Comparison of ENCODE assay signal across 20 cellular contexts in the genomic region with DNA sequence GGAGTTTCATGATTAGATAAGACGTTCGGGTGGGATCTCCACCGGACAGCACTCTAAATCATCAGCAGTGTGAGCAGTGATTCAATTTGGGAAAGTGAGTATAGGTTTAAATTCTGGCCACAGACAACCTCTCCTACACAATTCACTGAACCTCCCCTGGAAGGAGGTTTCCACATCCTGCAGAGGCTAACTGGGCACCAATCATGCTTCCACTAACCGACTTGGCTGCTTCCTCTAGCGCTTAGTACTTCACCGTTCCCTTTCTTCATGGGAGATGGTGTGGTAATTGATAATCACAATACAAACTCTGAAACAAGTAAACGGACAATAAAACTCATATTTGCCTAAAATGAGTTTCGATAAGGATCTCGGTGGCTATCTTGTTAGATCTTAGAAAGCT. TPM values are rescaled to one million over a fixed set of nuclear protein-coding genes. Genes with fewer than 3 reads are reported as not detected.
DNase-seq lines count a peak whose midpoint lies in the region; ATAC-seq, FAIRE-seq and TF ChIP-seq lines count a peak whose summit lies in the region.
"Had no signal": no experiment of that assay in that cellular context is flagged by ENCODE, and none has a peak within 500 bp of the region (broad histone marks: within the 10 kb centered on the region; RNA-seq: fewer than 3 reads in every experiment).

No MANE protein-coding gene starts in this region.

- in situ Hi-C loops in K562 (cut with MboI), result no loop called here

- FAIRE-seq in K562 (lab: Jason Lieb, UNC), result no peak
- FAIRE-seq: A204.1, G401.6, GM12892, H1 had no signal

- TF ChIP-seq RAD21 in K562 (CRISPR knock-in tag; conservative IDR thresholded peaks at IDR 0.05 in 1 of 2, IDR thresholded peaks at IDR 0.05 in 1 of 2), result no peak

- no peak for TF ChIP-seq CTCF in left ventricle myocardium inferior (IDR thresholded peaks at IDR 0.05; ENCODE audit: borderline replicate concordance)
- no peak for TF ChIP-seq CTCF in K562 (IDR thresholded peaks at IDR 0.05 in 2 of 3, conservative IDR thresholded peaks at IDR 0.05 in 1 of 3; ENCODE audit: insufficient read depth in 2 of 3, low read depth in 1 of 3, low read length in 3 of 3)
- TF ChIP-seq CTCF in upper lobe of right lung (IDR thresholded peaks at IDR 0.05), result no peak
- TF ChIP-seq CTCF in body of pancreas (IDR thresholded peaks at IDR 0.05), result no peak

- peaks cover 10% of the 10 kb centered on the region for H3K4me1 ChIP-seq in left ventricle myocardium inferior
- peaks cover 0 to 5% of the 10 kb centered on the region in 2 experiments; a peak in 2 of 5 replicates for H3K4me1 ChIP-seq in K562 (replicated peaks in 1 of 2; ENCODE audit: control insufficient read depth in 2 of 2, insufficient read depth in 2 of 2, low read length in 2 of 2)
- H3K4me1 ChIP-seq in upper lobe of right lung, result no peaks in the 10 kb centered on the region
- peaks cover 7% of the 10 kb centered on the region for H3K4me1 ChIP-seq in body of pancreas
- H3K4me1 ChIP-seq: Peyer's patch had no signal

- no peaks in the 10 kb centered on the region for H3K9me3 Mint-ChIP-seq in activated naive CD8-positive, alpha-beta T cell treated with anti-CD3 and anti-CD28 coated beads, Interleukin-2, amount 50 U/mL, for 24 hours

- POLR2A ChIA-PET in K562 (lab: Yijun Ruan, JAX), result no interaction called here

- no peak overlapping the region for H3K4me3 ChIP-seq in left ventricle myocardium inferior
- no peak overlapping the region for H3K4me3 ChIP-seq in K562
- H3K4me3 ChIP-seq in upper lobe of right lung, result no peak overlapping the region
- no peak overlapping the region for H3K4me3 ChIP-seq in body of pancreas
- H3K4me3 ChIP-seq: BLaER1, Peyer's patch had no signal

- no peak overlapping the region for H3K9ac ChIP-seq in K562 (ENCODE audit: insufficient read depth in 1 of 2, low read depth in 2 of 2, low read length in 2 of 2)
- H3K9ac ChIP-seq: BLaER1 had no signal

- BruUV-seq in K562 (replicated peaks; lab: Mats Ljungman, UMichigan), result no TSS peak

- H3K27me3 ChIP-seq in left ventricle myocardium inferior (ENCODE audit: low read depth) (no peaks in the 10 kb centered on the region), K562 (ENCODE audit: control insufficient read depth in 2 of 2, insufficient read depth in 2 of 2, low read length in 2 of 2) (no peaks in the 10 kb centered on the region), upper lobe of right lung (no peaks in the 10 kb centered on the region), body of pancreas (no peaks in the 10 kb centered on the region)
- H3K27me3 ChIP-seq: BLaER1, Peyer's patch had no signal

- H3K4me1 Mint-ChIP-seq in activated naive CD8-positive, alpha-beta T cell treated with anti-CD3 and anti-CD28 coated beads, Interleukin-2, amount 50 U/mL, for 24 hours, result peaks cover 5% of the 10 kb centered on the region

- H3K27ac ChIP-seq in left ventricle myocardium inferior (replicated peaks) (peak overlapping the region; percentile 59), K562 (ENCODE audit: extremely low read depth, low read depth, low read length) (no peak overlapping the region), upper lobe of right lung (no peak overlapping the region), body of pancreas (no peak overlapping the region)
- H3K27ac ChIP-seq: BLaER1, Peyer's patch had no signal

- no peak overlapping the region for H3K4me3 Mint-ChIP-seq in activated naive CD8-positive, alpha-beta T cell treated with anti-CD3 and anti-CD28 coated beads, Interleukin-2, amount 50 U/mL, for 24 hours

- H3K4me2 ChIP-seq in K562 (ENCODE audit: insufficient read depth, low read length), result no peak overlapping the region
- H3K4me2 ChIP-seq: BLaER1 had no signal

- ATAC-seq in Right ventricle myocardium inferior (no peak), K562 (no peak), upper lobe of right lung (peak; percentile 55), body of pancreas (no peak)
- no peak for ATAC-seq in activated naive CD8-positive, alpha-beta T cell treated with anti-CD3 and anti-CD28 coated beads, Interleukin-2, amount 50 U/mL, for 24 hours

- no peaks in the 10 kb centered on the region for H3K9me1 ChIP-seq in K562 (ENCODE audit: control insufficient read depth, insufficient read depth, low read length)

- intact Hi-C loops in left ventricle myocardium inferior (cut with micrococcal nuclease), result loop anchor here (2.0 kb wide), 1 partner anchor 63 kb away; no protein-coding TSS in a partner anchor
- intact Hi-C loops in Right ventricle myocardium inferior (cut with DNase I), result no loop called here
- intact Hi-C loops in K562 (cut with micrococcal nuclease), result no loop called here
- intact Hi-C loops in upper lobe of right lung (cut with DNase I), result no loop called here
- intact Hi-C loops in body of pancreas (cut with DNase I), result no loop called here

- no peak overlapping the region for H2AFZ ChIP-seq in K562 (ENCODE audit: low read depth, low read length)

- H3K79me2 ChIP-seq in K562 (ENCODE audit: control insufficient read depth, insufficient read depth, low read length), result no peaks in the 10 kb centered on the region

- no peaks in the 10 kb centered on the region for H4K20me1 ChIP-seq in K562 (replicated peaks; ENCODE audit: control insufficient read depth, insufficient read depth, low read length)
- H4K20me1 ChIP-seq: BLaER1 had no signal

- CTCF ChIA-PET in K562 (lab: Yijun Ruan, JAX; ENCODE audit: low intra/inter-chr PET ratio), result no interaction called here

- H3K36me3 ChIP-seq in left ventricle myocardium inferior (no peaks in the 10 kb centered on the region), K562 (ENCODE audit: control insufficient read depth, insufficient read depth, low read length) (no peaks in the 10 kb centered on the region), upper lobe of right lung (no peaks in the 10 kb centered on the region), body of pancreas (replicated peaks in 1 of 2; ENCODE audit: insufficient read depth in 1 of 2, low read depth in 2 of 2) (no peaks in the 10 kb centered on the region)
- H3K36me3 ChIP-seq: BLaER1, Peyer's patch had no signal

- TF ChIP-seq POLR2A in K562 (conservative IDR thresholded peaks at IDR 0.05) (no peak), body of pancreas (IDR thresholded peaks at IDR 0.05) (no peak)

- H3K9me3 ChIP-seq in left ventricle myocardium inferior (replicated peaks) (no peaks in the 10 kb centered on the region), K562 (replicated peaks; ENCODE audit: control insufficient read depth, insufficient read depth, low read depth, low read length) (no peaks in the 10 kb centered on the region), upper lobe of right lung (no peaks in the 10 kb centered on the region), body of pancreas (no peaks in the 10 kb centered on the region)
- H3K9me3 ChIP-seq: BLaER1, Peyer's patch had no signal

- 15% methylated on average over 9 of the region's 9 CpGs for WGBS in K562 (ENCODE audit: insufficient coverage, low coverage, missing lambda C conversion rate)
- 76 to 81% methylated on average over 9 of the region's 9 CpGs for WGBS in body of pancreas, 2 donors

- H3K27me3 Mint-ChIP-seq in activated naive CD8-positive, alpha-beta T cell treated with anti-CD3 and anti-CD28 coated beads, Interleukin-2, amount 50 U/mL, for 24 hours, result peaks cover 7% of the 10 kb centered on the region

- no peak for DNase-seq in left ventricle myocardium inferior
- no peak for DNase-seq in Right ventricle myocardium inferior (ENCODE audit: missing footprints)
- DNase-seq in NOMO-1 (lab: John Stamatoyannopoulos, UW; ENCODE audit: unreplicated experiment in 2 of 2), result peak; percentile 71 to 72
- no peak for DNase-seq in K562 (ENCODE audit: extremely low read depth in 1 of 4, low spot score in 3 of 4)
- no peak for DNase-seq in upper lobe of right lung
- no peak for DNase-seq in body of pancreas
- DNase-seq in COLO829 (ENCODE audit: low spot score), result no peak
- DNase-seq in activated naive CD8-positive, alpha-beta T cell treated with anti-CD3 and anti-CD28 coated beads, Interleukin-2, amount 50 U/mL, for 24 hours, result no peak
- DNase-seq: Kasumi-1, MM.1S, NCI-H1436 treated with DMSO at 0.1 percent for 48 hours, NCI-H2029 treated with DMSO at 0.1 percent for 48 hours, NCI-H748 treated with DMSO at 0.1 percent for 48 hours, Peyer's patch had no signal

- no peak for TF ChIP-seq EP300 in K562 (IDR thresholded peaks at IDR 0.05; ENCODE audit: low read length)

- H3K36me3 Mint-ChIP-seq in activated naive CD8-positive, alpha-beta T cell treated with anti-CD3 and anti-CD28 coated beads, Interleukin-2, amount 50 U/mL, for 24 hours (ENCODE audit: low read depth), result peaks cover 2% of the 10 kb centered on the region

- H3K27ac Mint-ChIP-seq in activated naive CD8-positive, alpha-beta T cell treated with anti-CD3 and anti-CD28 coated beads, Interleukin-2, amount 50 U/mL, for 24 hours, result no peak overlapping the region

RNA-seq across cellular contexts. Expression of a gene that starts 5.5 kb away (rescaled TPM):
- 0.22 TPM for total RNA-seq in left ventricle myocardium inferior
- 0.35 TPM for total RNA-seq in Right ventricle myocardium inferior
- total RNA-seq in K562 (2011; cell fraction: chromatin; rRNA removed; ENCODE audit: low replicate concordance), result not detected in 2 replicates
- total RNA-seq in K562 (2011; cell fraction: nucleolus; rRNA removed), result not detected in 2 replicates
- total RNA-seq in K562 (2011; cell fraction: nucleoplasm; rRNA removed), result not detected in 2 replicates
- total RNA-seq in K562 (2014; rRNA removed), result not detected in 2 replicates
- total RNA-seq in K562 (2014; rRNA removed; fragmentation: Illumina TruSeq; extraction: Trizol), result not detected in 2 replicates
- not detected in 2 replicates for total RNA-seq in K562 (2015; rRNA removed; fragmentation: Illumina TruSeq; extraction: Trizol)
- not detected in 2 replicates for total RNA-seq in K562 (2021)
- not detected in 2 replicates for polyA plus RNA-seq in K562 (2011; rRNA removed)
- not detected in 2 replicates for polyA plus RNA-seq in K562 (2011; cell fraction: cytosol; rRNA removed)
- polyA plus RNA-seq in K562 (2011; cell fraction: nucleus; rRNA removed), result not detected in 2 replicates
- polyA plus RNA-seq in K562 (2012), result not detected in 2 replicates
- polyA plus RNA-seq in K562 (2014; fragmentation: Illumina TruSeq; extraction: Trizol), result not detected in 2 replicates
- polyA plus RNA-seq in K562 (2014; fragmentation: Nextera tagmentation; extraction: Ambion mirVana), result not detected
- not detected in 2 replicates for polyA plus RNA-seq in K562 (2014; rRNA removed)
- not detected in 2 replicates for polyA minus RNA-seq in K562 (2011; rRNA and poly(A)+ RNA removed)
- not detected in 2 replicates for polyA minus RNA-seq in K562 (2011; cell fraction: cytosol; rRNA and poly(A)+ RNA removed)
- polyA minus RNA-seq in K562 (2011; cell fraction: nucleus; rRNA and poly(A)+ RNA removed), result not detected in 2 replicates
- 1.4 TPM for total RNA-seq in upper lobe of right lung
- 1 to 10 TPM in 1 of 2 donors, not detected in 1; 1.0 TPM for total RNA-seq in body of pancreas
- total RNA-seq: H1, NCI-H460 had no signal
- polyA plus RNA-seq: H1 had no signal

RNA-seq across cellular contexts. Expression of a gene that starts 11.0 kb away (rescaled TPM):
- total RNA-seq in left ventricle myocardium inferior (18.0 TPM), Right ventricle myocardium inferior (20.3 TPM), K562 (2014; rRNA removed) (28.2 and 42.6 TPM in 2 replicates), K562 (2014; rRNA removed; fragmentation: Illumina TruSeq; extraction: Trizol) (54.1 and 64.9 TPM in 2 replicates), K562 (2015; rRNA removed; fragmentation: Illumina TruSeq; extraction: Trizol) (46.6 and 48.6 TPM in 2 replicates), K562 (2021) (47.8 and 54.3 TPM in 2 replicates), upper lobe of right lung (36.2 TPM), body of pancreas (10 to 100 TPM; 21.3 to 23.7 TPM)
- total RNA-seq in K562 (2011; cell fraction: chromatin; rRNA removed; ENCODE audit: low replicate concordance), result 16.8 and 34.6 TPM in 2 replicates
- total RNA-seq in K562 (2011; cell fraction: nucleolus; rRNA removed), result 10.2 and 10.8 TPM in 2 replicates
- total RNA-seq in K562 (2011; cell fraction: nucleoplasm; rRNA removed), result 15.4 and 19.2 TPM in 2 replicates
- polyA plus RNA-seq in K562 (2011; rRNA removed) (21.7 and 30.4 TPM in 2 replicates), K562 (2014; fragmentation: Illumina TruSeq; extraction: Trizol) (57.4 and 61.7 TPM in 2 replicates), K562 (2014; fragmentation: Nextera tagmentation; extraction: Ambion mirVana) (100 to 1,000 TPM in 1 of 2 experiments, 10 to 100 TPM in 1; 71.4 to 115 TPM), K562 (2014; rRNA removed) (30.3 and 32.1 TPM in 2 replicates)
- 6.4 and 10.7 TPM in 2 replicates for polyA plus RNA-seq in K562 (2011; cell fraction: cytosol; rRNA removed)
- polyA plus RNA-seq in K562 (2011; cell fraction: nucleus; rRNA removed), result 11.3 and 14.5 TPM in 2 replicates
- polyA plus RNA-seq in K562 (2012), result 30.0 and 33.1 TPM in 2 replicates
- polyA minus RNA-seq in K562 (2011; rRNA and poly(A)+ RNA removed), result 43.5 and 45.5 TPM in 2 replicates
- 13.3 and 22.3 TPM in 2 replicates for polyA minus RNA-seq in K562 (2011; cell fraction: cytosol; rRNA and poly(A)+ RNA removed)
- 8.9 and 15.1 TPM in 2 replicates for polyA minus RNA-seq in K562 (2011; cell fraction: nucleus; rRNA and poly(A)+ RNA removed)

RNA-seq across cellular contexts. Expression of a gene that starts 21.5 kb away (rescaled TPM):
- total RNA-seq in left ventricle myocardium inferior (not detected), Right ventricle myocardium inferior (not detected), K562 (2014; rRNA removed) (not detected in 2 replicates), K562 (2014; rRNA removed; fragmentation: Illumina TruSeq; extraction: Trizol) (not detected in 2 replicates), K562 (2015; rRNA removed; fragmentation: Illumina TruSeq; extraction: Trizol) (0.15 TPM in 1 of 2 replicates, not detected in the other), K562 (2021) (0.18 TPM in 1 of 2 replicates, not detected in the other), upper lobe of right lung (3.3 TPM), body of pancreas (not detected)
- total RNA-seq in K562 (2011; cell fraction: chromatin; rRNA removed; ENCODE audit: low replicate concordance), result not detected in 2 replicates
- not detected in 2 replicates for total RNA-seq in K562 (2011; cell fraction: nucleolus; rRNA removed)
- not detected in 2 replicates for total RNA-seq in K562 (2011; cell fraction: nucleoplasm; rRNA removed)
- polyA plus RNA-seq in K562 (2011; rRNA removed) (not detected in 2 replicates), K562 (2014; fragmentation: Illumina TruSeq; extraction: Trizol) (not detected in 2 replicates), K562 (2014; fragmentation: Nextera tagmentation; extraction: Ambion mirVana) (under 1 TPM in 1 of 2 experiments, not detected in 1; 0.06 TPM), K562 (2014; rRNA removed) (0.08 TPM in 1 of 2 replicates, not detected in the other)
- not detected in 2 replicates for polyA plus RNA-seq in K562 (2011; cell fraction: cytosol; rRNA removed)
- polyA plus RNA-seq in K562 (2011; cell fraction: nucleus; rRNA removed), result not detected in 2 replicates
- polyA plus RNA-seq in K562 (2012), result 0.23 and 0.83 TPM in 2 replicates
- polyA minus RNA-seq in K562 (2011; rRNA and poly(A)+ RNA removed), result not detected in 2 replicates
- polyA minus RNA-seq in K562 (2011; cell fraction: cytosol; rRNA and poly(A)+ RNA removed), result not detected in 2 replicates
- polyA minus RNA-seq in K562 (2011; cell fraction: nucleus; rRNA and poly(A)+ RNA removed), result not detected in 2 replicates
- total RNA-seq: H1, NCI-H460 had no signal
- polyA plus RNA-seq: H1 had no signal

RNA-seq across cellular contexts. Expression of a gene that starts 34.1 kb away (rescaled TPM):
- total RNA-seq in left ventricle myocardium inferior, result not detected
- total RNA-seq in Right ventricle myocardium inferior, result not detected
- 0.93 and 7.8 TPM in 2 replicates for total RNA-seq in K562 (2011; cell fraction: chromatin; rRNA removed; ENCODE audit: low replicate concordance)
- 0.50 and 0.66 TPM in 2 replicates for total RNA-seq in K562 (2011; cell fraction: nucleolus; rRNA removed)
- total RNA-seq in K562 (2011; cell fraction: nucleoplasm; rRNA removed), result 1.6 and 2.1 TPM in 2 replicates
- total RNA-seq in K562 (2014; rRNA removed), result 3.3 and 4.5 TPM in 2 replicates
- 6.8 and 8.9 TPM in 2 replicates for total RNA-seq in K562 (2014; rRNA removed; fragmentation: Illumina TruSeq; extraction: Trizol)
- 3.8 and 6.1 TPM in 2 replicates for total RNA-seq in K562 (2015; rRNA removed; fragmentation: Illumina TruSeq; extraction: Trizol)
- 4.0 and 4.5 TPM in 2 replicates for total RNA-seq in K562 (2021)
- polyA plus RNA-seq in K562 (2011; rRNA removed), result 0.41 and 5.9 TPM in 2 replicates
- 0.24 and 0.46 TPM in 2 replicates for polyA plus RNA-seq in K562 (2011; cell fraction: cytosol; rRNA removed)
- 1.1 and 7.7 TPM in 2 replicates for polyA plus RNA-seq in K562 (2011; cell fraction: nucleus; rRNA removed)
- polyA plus RNA-seq in K562 (2012), result 5.1 and 25.5 TPM in 2 replicates
- polyA plus RNA-seq in K562 (2014; fragmentation: Illumina TruSeq; extraction: Trizol), result 5.8 and 9.1 TPM in 2 replicates
- 1 to 10 TPM; 2.1 to 2.3 TPM for polyA plus RNA-seq in K562 (2014; fragmentation: Nextera tagmentation; extraction: Ambion mirVana)
- 5.6 and 6.2 TPM in 2 replicates for polyA plus RNA-seq in K562 (2014; rRNA removed)
- polyA minus RNA-seq in K562 (2011; rRNA and poly(A)+ RNA removed), result 4.0 TPM in 1 of 2 replicates, not detected in the other
- polyA minus RNA-seq in K562 (2011; cell fraction: cytosol; rRNA and poly(A)+ RNA removed), result 1.0 TPM in 1 of 2 replicates, not detected in the other
- 0.78 and 0.94 TPM in 2 replicates for polyA minus RNA-seq in K562 (2011; cell fraction: nucleus; rRNA and poly(A)+ RNA removed)
- not detected for total RNA-seq in upper lobe of right lung
- total RNA-seq in body of pancreas, result under 1 TPM in 1 of 2 donors, not detected in 1; 0.52 TPM
- total RNA-seq: H1, NCI-H460, Peyer's patch had no signal

Comparison
In these comparisons a context has a peak if more than half of its experiments do, and no peak if none do; other contexts are left out.
1. DNase-seq: peak in NOMO-1 (2 of 2); none in left ventricle myocardium inferior (single experiment), Right ventricle myocardium inferior (single experiment), K562 (0 of 4), upper lobe of right lung (single experiment), body of pancreas (0 of 4), COLO829 (single experiment) and activated naive CD8-positive, alpha-beta T cell treated with anti-CD3 and anti-CD28 coated beads, Interleukin-2, amount 50 U/mL, for 24 hours (single experiment).